Comparison of ENCODE assay signal across 9 cellular contexts in the genomic region with DNA sequence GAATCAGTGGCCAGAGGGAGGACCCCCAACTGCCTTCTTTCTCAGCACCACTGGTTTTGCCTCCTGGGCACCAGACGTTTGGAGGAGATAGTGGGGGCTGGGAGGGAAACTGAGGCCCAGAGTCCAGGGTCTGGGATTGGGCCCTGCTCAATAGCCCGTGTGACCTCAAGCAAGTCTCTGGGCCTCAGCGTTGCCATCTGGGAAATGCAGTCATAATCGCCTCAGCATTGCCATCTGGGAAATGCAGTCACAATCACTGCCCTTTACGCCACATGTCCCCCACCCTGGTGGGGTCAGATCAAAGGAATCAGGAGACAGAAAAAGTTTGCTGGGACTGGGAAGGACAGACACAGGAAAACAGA. TPM values are rescaled to one million over a fixed set of nuclear protein-coding genes. Genes with fewer than 3 reads are reported as not detected.
DNase-seq lines count a peak whose midpoint lies in the region; ATAC-seq and TF ChIP-seq lines count a peak whose summit lies in the region.
"Had no signal": no experiment of that assay in that cellular context is flagged by ENCODE, and none has a peak within 500 bp of the region (broad histone marks: within the 10 kb centered on the region; RNA-seq: fewer than 3 reads in every experiment).

No MANE protein-coding gene starts in this region.

- H3K4me1 Mint-ChIP-seq in CD8-positive, alpha-beta T cell (ENCODE audit: low read depth): peaks cover 58% of the 10 kb centered on the region
- H3K4me1 Mint-ChIP-seq in IgD-negative memory B cell: peaks cover 14 to 22% (median 15%) of the 10 kb centered on the region in 3 donors
- H3K4me1 Mint-ChIP-seq in activated naive CD8-positive, alpha-beta T cell (ENCODE audit: low read depth): peaks cover 62% of the 10 kb centered on the region
- H3K4me1 Mint-ChIP-seq in nephron: peaks cover 12% of the 10 kb centered on the region

- peak overlapping the region; percentile 87 for H3K4me3 ChIP-seq in CD8-positive, alpha-beta T cell (ENCODE audit: low read depth, low read length)
- no peak overlapping the region for H3K4me3 ChIP-seq in aorta (ENCODE audit: low read length in 2 of 2)
- no peak overlapping the region for H3K4me3 ChIP-seq in coronary artery
- H3K4me3 ChIP-seq in mesenchymal stem cell (ENCODE audit: insufficient read depth in 1 of 2, low read depth in 1 of 2, low read length in 2 of 2): no peak overlapping the region

- no peak overlapping the region for H2AK5ac ChIP-seq in mesenchymal stem cell (ENCODE audit: low read length, severe bottlenecking)

- no peaks in the 10 kb centered on the region for H3K27me3 ChIP-seq in CD8-positive, alpha-beta T cell (ENCODE audit: insufficient read depth, low read length)
- H3K27me3 ChIP-seq in aorta (ENCODE audit: control insufficient read depth in 1 of 2, insufficient read depth in 2 of 2, low read length in 1 of 2): no peaks in the 10 kb centered on the region
- peaks cover 14 to 20% of the 10 kb centered on the region in 2 experiments for H3K27me3 ChIP-seq in mesenchymal stem cell (ENCODE audit: control insufficient read depth in 1 of 2, insufficient read depth in 1 of 2, low read length in 2 of 2)
- H3K27me3 ChIP-seq: brain microvascular endothelial cell had no signal

- no peak overlapping the region for H3K9ac ChIP-seq in mesenchymal stem cell (ENCODE audit: low read length)

- H3K9me3 ChIP-seq in CD8-positive, alpha-beta T cell (ENCODE audit: low read length): no peaks in the 10 kb centered on the region
- H3K9me3 ChIP-seq in aorta (ENCODE audit: control insufficient read depth, low read length): no peaks in the 10 kb centered on the region
- H3K9me3 ChIP-seq in mesenchymal stem cell (ENCODE audit: control insufficient read depth, low read length): no peaks in the 10 kb centered on the region

- ATAC-seq in CD8-positive, alpha-beta T cell: no peak
- ATAC-seq in aorta (ENCODE audit: low FRiP score) (no peak), GM18517 (IDR thresholded peaks at IDR 0.05; ENCODE audit: unreplicated experiment) (no peak)

- peak overlapping the region; percentile 97 for H3K27ac Mint-ChIP-seq in CD8-positive, alpha-beta T cell
- H3K27ac Mint-ChIP-seq in IgD-negative memory B cell (peak overlapping the region; percentile 88 to 98 (median 93)), nephron (no peak overlapping the region)
- peak overlapping the region; percentile 99 for H3K27ac Mint-ChIP-seq in activated naive CD8-positive, alpha-beta T cell

- no peak for DNase-seq in CD8-positive, alpha-beta T cell
- DNase-seq in aorta (no peak), coronary artery (ENCODE audit: low spot score) (no peak), mesenchymal stem cell (no peak)
- DNase-seq: brain microvascular endothelial cell had no signal

- CTCF ChIA-PET in CD8-positive, alpha-beta T cell (lab: Charles Lee): interaction anchor here (1.3 to 3.3 kb wide), 2 partner anchors 8 to 10 kb away, joined by 4 to 24 read pairs; a partner anchor contains a TSS

- H3K4ac ChIP-seq in mesenchymal stem cell (ENCODE audit: low read depth in 1 of 2, low read length in 2 of 2): no peak overlapping the region

- H2BK15ac ChIP-seq in mesenchymal stem cell (ENCODE audit: low read depth, poor library complexity, severe bottlenecking): no peak overlapping the region

- H3K36me3 Mint-ChIP-seq in CD8-positive, alpha-beta T cell: peaks cover 42% of the 10 kb centered on the region
- H3K36me3 Mint-ChIP-seq in IgD-negative memory B cell: peaks cover 2% of the 10 kb centered on the region
- no peaks in the 10 kb centered on the region for H3K36me3 Mint-ChIP-seq in activated naive CD8-positive, alpha-beta T cell
- no peaks in the 10 kb centered on the region for H3K36me3 Mint-ChIP-seq in nephron (ENCODE audit: low read depth)

- H3K27ac ChIP-seq in CD8-positive, alpha-beta T cell (ENCODE audit: low read depth, low read length): peak overlapping the region; percentile 56
- H3K27ac ChIP-seq in aorta (ENCODE audit: low read depth in 1 of 2, low read length in 2 of 2): no peak overlapping the region
- peak overlapping the region in 1 of 2 donors; percentile 17 for H3K27ac ChIP-seq in coronary artery
- H3K27ac ChIP-seq in mesenchymal stem cell (ENCODE audit: low read length, poor library complexity, severe bottlenecking): no peak overlapping the region
- H3K27ac ChIP-seq: brain microvascular endothelial cell had no signal

- no peak overlapping the region for H2BK120ac ChIP-seq in mesenchymal stem cell (ENCODE audit: low read depth, low read length)

- peak overlapping the region in 1 of 2 experiments; percentile 11 for H3K18ac ChIP-seq in mesenchymal stem cell (ENCODE audit: low read depth in 1 of 2, low read length in 2 of 2)

- peaks cover 53% of the 10 kb centered on the region for H3K4me1 ChIP-seq in CD8-positive, alpha-beta T cell (ENCODE audit: insufficient read depth, low read length)
- H3K4me1 ChIP-seq in aorta (ENCODE audit: control insufficient read depth in 1 of 2, insufficient read depth in 2 of 2, low read length in 2 of 2) (no peaks in the 10 kb centered on the region), mesenchymal stem cell (ENCODE audit: control insufficient read depth, insufficient read depth, low read depth, low read length) (no peaks in the 10 kb centered on the region)

- no peak overlapping the region for H2AFZ ChIP-seq in mesenchymal stem cell (ENCODE audit: low read depth, low read length)

- no peak for TF ChIP-seq CTCF in CD8-positive, alpha-beta T cell (IDR thresholded peaks at IDR 0.05)
- TF ChIP-seq CTCF in nephron (IDR thresholded peaks at IDR 0.05; ENCODE audit: unreplicated experiment in 3 of 3): no peak
- TF ChIP-seq CTCF in coronary artery (IDR thresholded peaks at IDR 0.05): no peak

- H4K91ac ChIP-seq in mesenchymal stem cell (ENCODE audit: low read length): no peak overlapping the region

- intact Hi-C loops in CD8-positive, alpha-beta T cell (cut with DNase I, micrococcal nuclease): loop anchor here in 1 of 2 experiments (1.0 to 5.0 kb wide), 2 partner anchors 8 to 130 kb away; no protein-coding TSS in a partner anchor
- intact Hi-C loops in aorta (cut with DNase I): no loop called here

- H3K27me3 Mint-ChIP-seq in CD8-positive, alpha-beta T cell (ENCODE audit: low read depth): no peaks in the 10 kb centered on the region
- H3K27me3 Mint-ChIP-seq in IgD-negative memory B cell (no peaks in the 10 kb centered on the region), nephron (ENCODE audit: low read depth) (peaks cover 3% of the 10 kb centered on the region)
- H3K27me3 Mint-ChIP-seq in activated naive CD8-positive, alpha-beta T cell: no peaks in the 10 kb centered on the region

- no peak overlapping the region for H3K14ac ChIP-seq in mesenchymal stem cell (ENCODE audit: low read length in 2 of 2)

- no peak overlapping the region for H3K23ac ChIP-seq in mesenchymal stem cell (ENCODE audit: low read length in 2 of 2)

- H3K4me3 Mint-ChIP-seq in CD8-positive, alpha-beta T cell: peak overlapping the region; percentile 98
- peak overlapping the region; percentile 93 to 100 (median 97) for H3K4me3 Mint-ChIP-seq in IgD-negative memory B cell
- peak overlapping the region; percentile 92 for H3K4me3 Mint-ChIP-seq in activated naive CD8-positive, alpha-beta T cell
- peak overlapping the region; percentile 43 to 50 (median 50) for H3K4me3 Mint-ChIP-seq in nephron

- peak overlapping the region in 1 of 2 experiments; percentile 68 for H2BK12ac ChIP-seq in mesenchymal stem cell (ENCODE audit: low read length in 2 of 2)

- POLR2A ChIA-PET in CD8-positive, alpha-beta T cell (lab: Charles Lee): interaction anchor here (0.9 to 1.4 kb wide), 5 partner anchors 8 to 93 kb away, joined by 3 to 13 read pairs (median 8); a partner anchor contains a TSS

- WGBS in aorta, 2 donors: 72 to 80% methylated on average over 5 of the region's 5 CpGs
- 86% methylated on average over 2 of the region's 5 CpGs for WGBS in mesenchymal stem cell

- no peak overlapping the region for H3K4me2 ChIP-seq in mesenchymal stem cell (ENCODE audit: low read length, poor library complexity, severe bottlenecking)

- H3K9me3 Mint-ChIP-seq in CD8-positive, alpha-beta T cell: no peaks in the 10 kb centered on the region
- H3K9me3 Mint-ChIP-seq in IgD-negative memory B cell: no peaks in the 10 kb centered on the region
- no peaks in the 10 kb centered on the region for H3K9me3 Mint-ChIP-seq in activated naive CD8-positive, alpha-beta T cell (ENCODE audit: low read depth)
- no peaks in the 10 kb centered on the region for H3K9me3 Mint-ChIP-seq in nephron

- no peak overlapping the region for H4K8ac ChIP-seq in mesenchymal stem cell (ENCODE audit: low read length)

- no peaks in the 10 kb centered on the region for H3K79me1 ChIP-seq in mesenchymal stem cell (replicated peaks; ENCODE audit: low read length, poor library complexity, severe bottlenecking)

- H3K36me3 ChIP-seq in CD8-positive, alpha-beta T cell (ENCODE audit: insufficient read depth, low read length): peaks cover 16% of the 10 kb centered on the region
- H3K36me3 ChIP-seq in aorta (ENCODE audit: control insufficient read depth in 1 of 2, insufficient read depth in 2 of 2, low read length in 1 of 2) (no peaks in the 10 kb centered on the region), mesenchymal stem cell (ENCODE audit: control insufficient read depth in 1 of 2, insufficient read depth in 2 of 2, low read depth in 1 of 2, low read length in 2 of 2) (no peaks in the 10 kb centered on the region)
- H3K36me3 ChIP-seq: brain microvascular endothelial cell had no signal

- H2BK5ac ChIP-seq in mesenchymal stem cell (ENCODE audit: low read depth, low read length, poor library complexity, severe bottlenecking): no peak overlapping the region

RNA-seq across cellular contexts. Expression of a gene that starts 1.6 kb away (rescaled TPM):
- total RNA-seq in CD8-positive, alpha-beta T cell: 1 to 10 TPM; 5.9 to 6.4 TPM
- 76.1 TPM for polyA plus RNA-seq in IgD-negative memory B cell
- 10 to 100 TPM; 19.7 to 34.8 TPM for total RNA-seq in aorta
- polyA plus RNA-seq in aorta: 1 to 10 TPM in 1 of 2 donors, under 1 TPM in 1; 0.13 to 2.0 TPM
- polyA plus RNA-seq in mesenchymal stem cell (2013, experiment 1 of 2): 0.57 TPM
- polyA plus RNA-seq in mesenchymal stem cell (2013, experiment 2 of 2): 0.58 TPM

RNA-seq across cellular contexts. Expression of a gene that starts 8.9 kb away (rescaled TPM):
- 100 to 1,000 TPM; 116 to 120 TPM for total RNA-seq in CD8-positive, alpha-beta T cell
- 65.3 TPM for polyA plus RNA-seq in IgD-negative memory B cell
- 100 to 1,000 TPM; 103 to 131 TPM for total RNA-seq in aorta
- polyA plus RNA-seq in aorta: 100 to 1,000 TPM in 1 of 2 donors, 10 to 100 TPM in 1; 29.3 to 115 TPM
- 44.3 TPM for polyA plus RNA-seq in mesenchymal stem cell (2013, experiment 1 of 2)
- 43.0 TPM for polyA plus RNA-seq in mesenchymal stem cell (2013, experiment 2 of 2)

RNA-seq across cellular contexts. Expression of a gene that starts 25.8 kb away (rescaled TPM):
- total RNA-seq in CD8-positive, alpha-beta T cell: 10 to 100 TPM; 91.9 to 95.3 TPM
- polyA plus RNA-seq in IgD-negative memory B cell: 51.4 TPM
- total RNA-seq in aorta: 10 to 100 TPM; 61.9 to 77.7 TPM
- polyA plus RNA-seq in aorta: 100 to 1,000 TPM in 1 of 2 donors, 10 to 100 TPM in 1; 15.2 to 116 TPM
- 31.6 TPM for polyA plus RNA-seq in mesenchymal stem cell (2013, experiment 1 of 2)
- 30.7 TPM for polyA plus RNA-seq in mesenchymal stem cell (2013, experiment 2 of 2)

RNA-seq across cellular contexts. Expression of a gene that starts 41.8 kb away (rescaled TPM):
- 1 to 10 TPM; 4.7 to 5.3 TPM for total RNA-seq in CD8-positive, alpha-beta T cell
- polyA plus RNA-seq in IgD-negative memory B cell (22.4 TPM), aorta (10 to 100 TPM in 1 of 2 donors, 1 to 10 TPM in 1; 4.5 to 12.7 TPM)
- total RNA-seq in aorta: 1 to 10 TPM; 5.8 to 8.0 TPM
- 16.9 TPM for polyA plus RNA-seq in mesenchymal stem cell (2013, experiment 1 of 2)
- polyA plus RNA-seq in mesenchymal stem cell (2013, experiment 2 of 2): 16.5 TPM

Comparison
In these comparisons a context has a peak if more than half of its experiments do, and no peak if none do; other contexts are left out.
1. H3K27ac Mint-ChIP-seq: peak in CD8-positive, alpha-beta T cell (single experiment), IgD-negative memory B cell (3 of 3) and activated naive CD8-positive, alpha-beta T cell (single experiment); none in nephron (0 of 3).
2. Peak in every context shown above with its lines, with median percentiles within 50 percentile points of each other: H3K4me3 Mint-ChIP-seq.